In genomic region chr2:45259547-45260160, GRCh38 we compare ENCODE assay signal across 1 cellular context.
TF ChIP-seq lines count a peak whose summit lies in the region.

No MANE protein-coding gene starts in this region.

TF ChIP-seq in HEK293, 187 proteins besides CTCF, POLR2A, EP300 and RAD21 (continued from another document):
- TF ChIP-seq ZXDB (tag by site-specific recombination; IDR thresholded peaks at IDR 0.05) (no peak), ZSCAN30 (tag by site-specific recombination; IDR thresholded peaks at IDR 0.05) (no peak), PRDM10 (tag by site-specific recombination; IDR thresholded peaks at IDR 0.05) (0 out of 2 replicates have a peak, but pooled peaks have one; percentile 2), SP3 (tag by site-specific recombination; IDR thresholded peaks at IDR 0.05) (no peak)
- TF ChIP-seq, protein P1, sequence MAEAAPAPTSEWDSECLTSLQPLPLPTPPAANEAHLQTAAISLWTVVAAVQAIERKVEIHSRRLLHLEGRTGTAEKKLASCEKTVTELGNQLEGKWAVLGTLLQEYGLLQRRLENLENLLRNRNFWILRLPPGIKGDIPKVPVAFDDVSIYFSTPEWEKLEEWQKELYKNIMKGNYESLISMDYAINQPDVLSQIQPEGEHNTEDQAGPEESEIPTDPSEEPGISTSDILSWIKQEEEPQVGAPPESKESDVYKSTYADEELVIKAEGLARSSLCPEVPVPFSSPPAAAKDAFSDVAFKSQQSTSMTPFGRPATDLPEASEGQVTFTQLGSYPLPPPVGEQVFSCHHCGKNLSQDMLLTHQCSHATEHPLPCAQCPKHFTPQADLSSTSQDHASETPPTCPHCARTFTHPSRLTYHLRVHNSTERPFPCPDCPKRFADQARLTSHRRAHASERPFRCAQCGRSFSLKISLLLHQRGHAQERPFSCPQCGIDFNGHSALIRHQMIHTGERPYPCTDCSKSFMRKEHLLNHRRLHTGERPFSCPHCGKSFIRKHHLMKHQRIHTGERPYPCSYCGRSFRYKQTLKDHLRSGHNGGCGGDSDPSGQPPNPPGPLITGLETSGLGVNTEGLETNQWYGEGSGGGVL (tag by site-specific recombination; IDR thresholded peaks at IDR 0.05): no peak
